ENCODE assay signal across 20 cellular contexts in the genomic region with DNA sequence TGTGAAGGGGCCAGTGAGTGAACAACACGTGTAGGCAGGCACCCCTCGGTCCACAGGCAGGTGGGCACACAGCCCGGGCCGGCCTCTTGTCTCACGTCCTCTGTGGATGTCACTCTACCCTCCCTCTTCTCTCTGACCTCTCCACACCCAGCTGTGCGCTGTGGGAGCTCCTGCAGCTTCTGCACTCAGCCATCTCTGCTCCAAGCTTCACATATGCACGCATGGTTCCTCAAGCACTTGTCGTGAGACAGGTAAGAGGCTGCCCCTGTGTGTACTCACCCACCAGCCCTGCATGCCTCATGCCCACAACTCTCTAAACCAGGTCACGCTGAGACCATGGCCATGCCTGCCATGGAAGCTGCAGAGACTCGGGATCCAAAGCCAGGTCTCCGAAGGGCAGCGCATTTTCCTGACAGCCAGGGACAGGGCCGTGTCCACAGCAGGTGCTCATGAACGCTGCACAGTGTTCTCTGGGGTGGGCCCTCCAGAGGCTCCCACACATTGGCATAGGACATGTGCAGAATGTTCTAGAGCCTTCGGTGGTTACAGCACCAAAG.
"Had no signal": no experiment of that assay in that cellular context is flagged by ENCODE, and none has a peak within 500 bp of the region (broad histone marks: within the 10 kb centered on the region; RNA-seq: fewer than 3 reads in every experiment).

No MANE protein-coding gene starts in this region.

- H3K27me3 ChIP-seq: gastrocnemius medialis, testis, upper lobe of left lung had no signal

- H3K27ac ChIP-seq: coronary artery, esophagus squamous epithelium, gastrocnemius medialis, testis, upper lobe of left lung had no signal

- ATAC-seq: gastrocnemius medialis; natural killer cell treated with Interleukin-12 subunit alpha and Interleukin-12 subunit beta and Interleukin-15 and Interleukin-18, amount 100 ng/mL, for 72 hours; sciatic nerve; stimulated activated naive B cell treated with anti-CD40 and anti-IgM and Interleukin-4, amounts not matched to agents 10 μg/mL and 1 μg/mL and 100 μg/mL, for 72 hours had no signal

- H3K36me3 ChIP-seq: esophagus squamous epithelium, gastrocnemius medialis, upper lobe of left lung had no signal

- DNase-seq: activated B cell treated with CpG ODN at 0.5 μM for 24 hours; activated CD4-positive, alpha-beta T cell treated with anti-CD3 and anti-CD28 coated beads, Interleukin-2, amount 50 U/mL, for 4 hours; activated effector memory CD4-positive, alpha-beta T cell treated with Interleukin-2 at 50 U/mL for 16 hours; activated naive CD4-positive, alpha-beta T cell treated with anti-CD3 and anti-CD28 coated beads, Interleukin-2, amount 10 ng/mL, durations not matched to agents 7 days and 5 days; activated T-cell treated with anti-CD3 and anti-CD28 coated beads, Interleukin-2, amount 50 U/mL, for 48 hours; cerebellar nuclear complex; esophagus squamous epithelium; gastrocnemius medialis; hippocampal formation; kidney glomerular epithelial cell; small intestine; stimulated activated CD4-positive, alpha-beta T cell treated with anti-CD3 and anti-CD28 coated beads, Interleukin-15, amount 100 ng/mL, for 24 hours; stimulated activated CD8-positive, alpha-beta memory T cell treated with anti-CD3 and anti-CD28 coated beads, Interleukin-4, amount 100 ng/mL, for 48 hours; stimulated activated naive B cell treated with anti-CD40 and anti-IgM and Interleukin-4, amounts not matched to agents 10 μg/mL and 1 μg/mL and 100 μg/mL, for 72 hours; T1000; testis had no signal

- H3K9me3 ChIP-seq: esophagus squamous epithelium, gastrocnemius medialis, testis had no signal

- H3K4me3 ChIP-seq: coronary artery, esophagus squamous epithelium, gastrocnemius medialis, testis, upper lobe of left lung had no signal

- H3K4me1 ChIP-seq: esophagus squamous epithelium, gastrocnemius medialis, testis, upper lobe of left lung had no signal
